Comparison of ENCODE assay signal across 13 cellular contexts in genomic region chr3:126816956-126817777, GRCh38.
DNase-seq lines count a peak whose midpoint lies in the region; ATAC-seq and TF ChIP-seq lines count a peak whose summit lies in the region.
"Had no signal": no experiment of that assay in that cellular context is flagged by ENCODE, and none has a peak within 500 bp of the region (broad histone marks: within the 10 kb centered on the region; RNA-seq: fewer than 3 reads in every experiment).

No MANE protein-coding gene starts in this region.

- POLR2A ChIA-PET in naive thymus-derived CD8-positive, alpha-beta T cell (lab: Charles Lee), result no interaction called here

- H3K9me3 Mint-ChIP-seq in brain, result peaks cover 7 to 16% (median 12%) of the 10 kb centered on the region in 5 experiments
- H3K9me3 Mint-ChIP-seq in naive thymus-derived CD8-positive, alpha-beta T cell, result peaks cover 0 to 18% (median 6%) of the 10 kb centered on the region in 9 donors
- H3K9me3 Mint-ChIP-seq: natural killer cell had no signal

- peaks cover 0 to 18% of the 10 kb centered on the region in 2 donors for H3K4me1 ChIP-seq in right atrium auricular region
- H3K4me1 ChIP-seq in aorta (ENCODE audit: control insufficient read depth in 1 of 2, insufficient read depth in 2 of 2, low read length in 2 of 2), result peaks cover 2 to 5% of the 10 kb centered on the region in 2 donors
- peaks cover 0 to 24% (median 6%) of the 10 kb centered on the region in 4 donors for H3K4me1 ChIP-seq in tibial nerve
- H3K4me1 ChIP-seq: SJSA1 had no signal

- no peak for TF ChIP-seq EP300 in tibial nerve (IDR thresholded peaks at IDR 0.05)

- H3K36me3 ChIP-seq in right atrium auricular region (no peaks in the 10 kb centered on the region), aorta (ENCODE audit: control insufficient read depth in 1 of 2, insufficient read depth in 2 of 2, low read length in 1 of 2) (no peaks in the 10 kb centered on the region), tibial nerve (no peaks in the 10 kb centered on the region)
- H3K36me3 ChIP-seq: SJSA1 had no signal

- no peak for TF ChIP-seq POLR2A in tibial nerve (IDR thresholded peaks at IDR 0.05)

- intact Hi-C loops in Right ventricle myocardium superior (cut with DNase I), result no loop called here
- intact Hi-C loops in aorta (cut with DNase I), result no loop called here

- H3K4me1 Mint-ChIP-seq in brain, result peaks cover 40% of the 10 kb centered on the region
- H3K4me1 Mint-ChIP-seq in naive thymus-derived CD8-positive, alpha-beta T cell, result peaks cover 0 to 21% (median 19%) of the 10 kb centered on the region in 4 donors

- no peak overlapping the region for H3K27ac ChIP-seq in right atrium auricular region
- H3K27ac ChIP-seq in aorta (ENCODE audit: low read depth in 1 of 2, low read length in 2 of 2), result no peak overlapping the region
- H3K27ac ChIP-seq in tibial nerve, result peak overlapping the region in 1 of 4 donors; percentile 43
- H3K27ac ChIP-seq: SJSA1 had no signal

- H3K4me3 ChIP-seq in right atrium auricular region (no peak overlapping the region), aorta (ENCODE audit: low read length in 2 of 2) (no peak overlapping the region), tibial nerve (no peak overlapping the region)
- H3K4me3 ChIP-seq: SJSA1 had no signal

- WGBS in aorta, 2 donors, result 74 to 77% methylated on average over 6 of the region's 6 CpGs
- 52 to 58% methylated on average over 6 of the region's 6 CpGs for whole genome bisulfite sequencing in tibial nerve, 2 donors

- peak; percentile 55 for DNase-seq in Right ventricle myocardium superior
- no peak for DNase-seq in right atrium auricular region (ENCODE audit: low spot score)
- peak; percentile 78 for DNase-seq in left kidney (ENCODE audit: low read depth, low spot score)
- DNase-seq in aorta, result no peak
- DNase-seq in naive thymus-derived CD8-positive, alpha-beta T cell, result no peak
- DNase-seq in tibial nerve (ENCODE audit: low spot score in 2 of 2), result no peak
- DNase-seq: EL; natural killer cell; stimulated activated naive CD4-positive, alpha-beta T cell had no signal

- H3K36me3 Mint-ChIP-seq in brain, result peaks cover 17% of the 10 kb centered on the region
- H3K36me3 Mint-ChIP-seq in naive thymus-derived CD8-positive, alpha-beta T cell, result peaks cover 0 to 21% (median 14%) of the 10 kb centered on the region in 3 donors
- H3K36me3 Mint-ChIP-seq: natural killer cell had no signal

- H3K27me3 Mint-ChIP-seq in brain, result no peaks in the 10 kb centered on the region
- no peaks in the 10 kb centered on the region for H3K27me3 Mint-ChIP-seq in naive thymus-derived CD8-positive, alpha-beta T cell

- peak overlapping the region in 1 of 5 experiments; percentile 11 for H3K4me3 Mint-ChIP-seq in brain
- no peak overlapping the region for H3K4me3 Mint-ChIP-seq in naive thymus-derived CD8-positive, alpha-beta T cell
- H3K4me3 Mint-ChIP-seq: natural killer cell had no signal

- peak overlapping the region in 3 of 5 experiments; percentile 41 to 70 (median 61) for H3K27ac Mint-ChIP-seq in brain
- peak overlapping the region in 4 of 10 donors; percentile 24 to 75 (median 38) for H3K27ac Mint-ChIP-seq in naive thymus-derived CD8-positive, alpha-beta T cell
- H3K27ac Mint-ChIP-seq: natural killer cell had no signal

- TF ChIP-seq CTCF in right atrium auricular region (IDR thresholded peaks at IDR 0.05) (no peak), brain (conservative IDR thresholded peaks at IDR 0.05) (no peak), tibial nerve (IDR thresholded peaks at IDR 0.05) (no peak)

- ATAC-seq in Right ventricle myocardium superior (ENCODE audit: poor library complexity) (peak; percentile 82), aorta (ENCODE audit: low FRiP score) (peak; percentile 71), GM19397 (IDR thresholded peaks at IDR 0.05; ENCODE audit: unreplicated experiment) (no peak)
- ATAC-seq in naive thymus-derived CD8-positive, alpha-beta T cell, result no peak
- ATAC-seq: activated naive CD4-positive, alpha-beta T cell treated with anti-CD3 and anti-CD28 coated beads, Interleukin-2, amount 50 U/mL, for 72 hours; natural killer cell had no signal

- H3K9me3 ChIP-seq in right atrium auricular region, result no peaks in the 10 kb centered on the region
- H3K9me3 ChIP-seq in aorta (ENCODE audit: control insufficient read depth, low read length), result no peaks in the 10 kb centered on the region
- no peaks in the 10 kb centered on the region for H3K9me3 ChIP-seq in tibial nerve
- H3K9me3 ChIP-seq: SJSA1 had no signal

- no peaks in the 10 kb centered on the region for H3K27me3 ChIP-seq in right atrium auricular region
- H3K27me3 ChIP-seq in aorta (ENCODE audit: control insufficient read depth in 1 of 2, insufficient read depth in 2 of 2, low read length in 1 of 2), result no peaks in the 10 kb centered on the region
- H3K27me3 ChIP-seq in tibial nerve, result no peaks in the 10 kb centered on the region
- H3K27me3 ChIP-seq: SJSA1 had no signal

Comparison
In these comparisons a context has a peak if more than half of its experiments do, and no peak if none do; other contexts are left out.
1. DNase-seq: peak in Right ventricle myocardium superior (single experiment) and left kidney (single experiment); none in right atrium auricular region (single experiment), aorta (0 of 2), naive thymus-derived CD8-positive, alpha-beta T cell (0 of 10) and tibial nerve (0 of 2).
2. ATAC-seq: peak in Right ventricle myocardium superior (single experiment) and aorta (single experiment); none in naive thymus-derived CD8-positive, alpha-beta T cell (0 of 2) and GM19397 (single experiment).